ENCODE assay signal across 1 cellular context in genomic region chr6:63211343-63211742, GRCh38. TPM values are rescaled to one million over a fixed set of nuclear protein-coding genes. Genes with fewer than 3 reads are reported as not detected.
"Had no signal": no experiment of that assay in that cellular context is flagged by ENCODE, and none has a peak within 500 bp of the region (broad histone marks: within the 10 kb centered on the region; RNA-seq: fewer than 3 reads in every experiment).

FKBP1C (plus strand) TSS chr6:63211469.

RNA-seq across cellular contexts. Expression of gene FKBP1C, which starts in this region (rescaled TPM):
- polyA plus RNA-seq: IgD-negative memory B cell had no signal
